In the genomic region with DNA sequence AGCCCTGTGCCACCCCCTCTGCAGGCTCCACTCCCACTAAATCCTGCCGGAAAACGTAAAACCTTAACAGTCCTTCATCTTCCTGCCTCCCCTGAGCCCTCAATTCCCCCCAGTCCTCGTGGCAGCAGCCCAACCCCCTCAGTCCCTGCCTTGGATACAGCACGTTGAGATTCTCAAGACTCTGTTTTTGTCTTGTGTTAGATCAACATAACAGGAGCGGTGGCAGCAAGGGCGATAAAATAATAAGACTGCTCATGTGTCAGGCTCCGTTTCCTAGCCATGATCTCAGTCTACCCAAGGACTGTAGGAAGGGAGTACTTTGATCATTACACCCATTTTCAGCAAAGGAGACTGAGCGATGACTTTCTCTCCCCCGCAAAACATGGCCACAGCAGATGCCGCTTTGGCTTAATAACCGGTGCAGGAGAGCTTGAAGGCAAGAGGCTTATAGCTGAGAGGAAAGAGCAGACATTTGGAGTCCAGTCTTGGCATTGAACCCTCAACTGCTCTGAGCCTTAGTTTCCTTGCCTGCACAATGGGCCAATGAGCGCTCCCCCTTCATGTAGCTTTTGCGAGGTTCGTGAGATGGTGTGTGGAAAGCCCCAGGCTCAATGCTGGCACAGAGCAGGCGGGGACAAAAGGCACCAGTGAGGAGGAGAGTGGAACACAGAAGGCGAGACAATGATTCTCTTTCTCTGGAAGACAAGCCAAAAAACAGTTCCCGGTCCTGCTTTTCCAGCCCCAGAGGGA, we compare ENCODE assay signal across 22 cellular contexts.
"Had no signal": no experiment of that assay in that cellular context is flagged by ENCODE, and none has a peak within 500 bp of the region (broad histone marks: within the 10 kb centered on the region; RNA-seq: fewer than 3 reads in every experiment).

No MANE protein-coding gene starts in this region.

- H3K27ac ChIP-seq: adrenal gland, lower lobe of right lung, psoas muscle, SJSA1, suprapubic skin, transverse colon, VCaP had no signal

- H3K36me3 Mint-ChIP-seq: activated naive CD4-positive, alpha-beta T cell treated with anti-CD3 and anti-CD28 coated beads, Interleukin-2, amount 50 U/mL, for 72 hours had no signal

- DNase-seq: activated CD4-positive, alpha-beta T cell treated with anti-CD3 and anti-CD28 coated beads for 1 hour; activated gamma-delta T cell; adrenal gland; effector memory CD4-positive, alpha-beta T cell; foreskin fibroblast; glutamatergic neuron; hippocampal formation; left colon; lower lobe of right lung; midbrain; nephron progenitor cell; psoas muscle; stimulated activated CD4-positive, alpha-beta T cell treated with anti-CD3 and anti-CD28 coated beads, Interleukin-4, amount 100 ng/mL, for 1 hour; stimulated activated naive CD8-positive, alpha-beta T cell treated with anti-CD3 and anti-CD28 coated beads, Interleukin-15, amount 100 ng/mL, for 72 hours; T-helper 2 cell; transverse colon had no signal

- H3K27ac Mint-ChIP-seq: activated naive CD4-positive, alpha-beta T cell treated with anti-CD3 and anti-CD28 coated beads, Interleukin-2, amount 50 U/mL, for 72 hours; nephron progenitor cell; stimulated activated naive CD8-positive, alpha-beta T cell treated with anti-CD3 and anti-CD28 coated beads, Interleukin-15, amount 100 ng/mL, for 72 hours had no signal

- H3K9me3 ChIP-seq: adrenal gland, lower lobe of right lung, psoas muscle, SJSA1, suprapubic skin, transverse colon had no signal

- H3K9me3 Mint-ChIP-seq: activated naive CD4-positive, alpha-beta T cell treated with anti-CD3 and anti-CD28 coated beads, Interleukin-2, amount 50 U/mL, for 72 hours; central memory CD8-positive, alpha-beta T cell; nephron progenitor cell; stimulated activated naive CD8-positive, alpha-beta T cell treated with anti-CD3 and anti-CD28 coated beads, Interleukin-15, amount 100 ng/mL, for 72 hours had no signal

- H3K4me1 ChIP-seq: adrenal gland, lower lobe of right lung, psoas muscle, SJSA1, suprapubic skin had no signal

- H3K4me3 Mint-ChIP-seq: central memory CD8-positive, alpha-beta T cell; nephron progenitor cell; stimulated activated naive CD8-positive, alpha-beta T cell treated with anti-CD3 and anti-CD28 coated beads, Interleukin-15, amount 100 ng/mL, for 72 hours had no signal

- H3K27me3 Mint-ChIP-seq: stimulated activated naive CD8-positive, alpha-beta T cell treated with anti-CD3 and anti-CD28 coated beads, Interleukin-15, amount 100 ng/mL, for 72 hours had no signal

- H3K4me3 ChIP-seq: adrenal gland, lower lobe of right lung, psoas muscle, SJSA1, suprapubic skin, transverse colon had no signal

- H3K36me3 ChIP-seq: adrenal gland, lower lobe of right lung, SJSA1, suprapubic skin, transverse colon had no signal

- ATAC-seq: left colon; lower lobe of right lung; right cardiac atrium; stimulated activated naive CD8-positive, alpha-beta T cell treated with anti-CD3 and anti-CD28 coated beads, Interleukin-15, amount 100 ng/mL, for 72 hours had no signal
